ENCODE assay signal across 8 cellular contexts in genomic region chrX:66728818-66729271, GRCh38.
A peak's percentile ranks its signal among the peaks of the same experiment; 100 is the strongest.
DNase-seq lines count a peak whose midpoint lies in the region; ATAC-seq and TF ChIP-seq lines count a peak whose summit lies in the region.

No MANE protein-coding gene starts in this region.

- H3K4me3 ChIP-seq in OCI-LY7 (ENCODE audit: low read depth, low read length, poor library complexity, severe bottlenecking), result no peak overlapping the region
- peak overlapping the region; percentile 58 to 76 for H3K4me3 ChIP-seq in foreskin fibroblast (ENCODE audit: low read depth in 1 of 2, low read length in 2 of 2)
- H3K4me3 ChIP-seq in neutrophil (ENCODE audit: low read depth in 1 of 2, low read length in 1 of 2), result peak overlapping the region; percentile 41 to 48
- H3K4me3 ChIP-seq in thymus (ENCODE audit: low read length), result peak overlapping the region; percentile 37

- no peaks in the 10 kb centered on the region for H3K9me2 ChIP-seq in OCI-LY7 (ENCODE audit: insufficient read depth, low read length)

- peaks cover 2% of the 10 kb centered on the region for H3K4me1 Mint-ChIP-seq in activated T-helper 2 cell treated with anti-CD3 and anti-CD28 coated beads, Interferon-gamma antibody, Interleukin-2, Interleukin-4, amounts not matched to agents 10 μg/mL and 5 μg/mL and 100 μg/mL, durations not matched to agents 14 hours and 24 hours and 36 hours (ENCODE audit: low read depth)

- TF ChIP-seq CTCF in OCI-LY7 (conservative IDR thresholded peaks at IDR 0.05; ENCODE audit: low read length) (peak; percentile 76), foreskin fibroblast (IDR thresholded peaks at IDR 0.05; ENCODE audit: low read depth, low read length) (peak; percentile 46), neutrophil (IDR thresholded peaks at IDR 0.05) (no peak)

- no peaks in the 10 kb centered on the region for H3K27me3 Mint-ChIP-seq in activated T-helper 2 cell treated with anti-CD3 and anti-CD28 coated beads, Interferon-gamma antibody, Interleukin-2, Interleukin-4, amounts not matched to agents 10 μg/mL and 5 μg/mL and 100 μg/mL, durations not matched to agents 14 hours and 24 hours and 36 hours (ENCODE audit: low read depth)

- intact Hi-C loops in OCI-LY7 (cut with micrococcal nuclease; ENCODE audit: unreplicated experiment), result no loop called here
- intact Hi-C loops in activated T-helper 2 cell treated with anti-CD3 and anti-CD28 coated beads, Interferon-gamma antibody, Interleukin-2, Interleukin-4, amounts not matched to agents 10 μg/mL and 5 μg/mL and 100 μg/mL, durations not matched to agents 14 hours and 24 hours and 36 hours (cut with micrococcal nuclease), result loop anchor here (5.0 kb wide), 1 partner anchor 612 kb away; no protein-coding TSS in a partner anchor

- POLR2A ChIA-PET in OCI-LY7 (lab: Charles Lee), result no interaction called here

- peak overlapping the region; percentile 92 for H3K4me3 Mint-ChIP-seq in activated T-helper 2 cell treated with anti-CD3 and anti-CD28 coated beads, Interferon-gamma antibody, Interleukin-2, Interleukin-4, amounts not matched to agents 10 μg/mL and 5 μg/mL and 100 μg/mL, durations not matched to agents 14 hours and 24 hours and 36 hours (ENCODE audit: low read depth)

- no peaks in the 10 kb centered on the region for H3K79me2 ChIP-seq in OCI-LY7 (ENCODE audit: insufficient read depth, low read depth, low read length)

- H3K4me1 ChIP-seq in OCI-LY7 (ENCODE audit: insufficient read depth, low read length, poor library complexity, severe bottlenecking) (no peaks in the 10 kb centered on the region), neutrophil (ENCODE audit: control insufficient read depth in 1 of 2, insufficient read depth in 1 of 2, low read depth in 1 of 2, low read length in 1 of 2) (no peaks in the 10 kb centered on the region), thymus (ENCODE audit: control insufficient read depth, insufficient read depth, low read length) (no peaks in the 10 kb centered on the region)

- no peak overlapping the region for H3K27ac ChIP-seq in OCI-LY7 (ENCODE audit: low read depth, low read length, poor library complexity, severe bottlenecking)
- no peak overlapping the region for H3K27ac ChIP-seq in neutrophil
- H3K27ac ChIP-seq in thymus (ENCODE audit: low read depth), result peak overlapping the region; percentile 31

- H3K9me3 Mint-ChIP-seq in activated T-helper 2 cell treated with anti-CD3 and anti-CD28 coated beads, Interferon-gamma antibody, Interleukin-2, Interleukin-4, amounts not matched to agents 10 μg/mL and 5 μg/mL and 100 μg/mL, durations not matched to agents 14 hours and 24 hours and 36 hours, result no peaks in the 10 kb centered on the region

- CTCF ChIA-PET in OCI-LY7 (lab: Charles Lee; ENCODE audit: unreplicated experiment), result no interaction called here

- H3K27me3 ChIP-seq in neutrophil, result no peaks in the 10 kb centered on the region
- H3K27me3 ChIP-seq in thymus (ENCODE audit: control insufficient read depth, insufficient read depth), result no peaks in the 10 kb centered on the region

- 4% methylated on average over 21 of the region's 21 CpGs for WGBS in thymus

- H3K4me2 ChIP-seq in OCI-LY7 (ENCODE audit: low read length), result no peak overlapping the region

- H3K27ac Mint-ChIP-seq in activated T-helper 2 cell treated with anti-CD3 and anti-CD28 coated beads, Interferon-gamma antibody, Interleukin-2, Interleukin-4, amounts not matched to agents 10 μg/mL and 5 μg/mL and 100 μg/mL, durations not matched to agents 14 hours and 24 hours and 36 hours, result peak overlapping the region; percentile 90

- no peak overlapping the region for H2AFZ ChIP-seq in OCI-LY7 (ENCODE audit: low read length)

- peak; percentile 57 for ATAC-seq in HG03064 (IDR thresholded peaks at IDR 0.05; ENCODE audit: low read depth, unreplicated experiment)

- BruUV-seq in OCI-LY7 (replicated peaks; lab: Mats Ljungman, UMichigan), result no TSS peak

- no peaks in the 10 kb centered on the region for H3K9me3 ChIP-seq in OCI-LY7 (ENCODE audit: low read length)
- no peaks in the 10 kb centered on the region for H3K9me3 ChIP-seq in neutrophil
- H3K9me3 ChIP-seq in thymus (ENCODE audit: control insufficient read depth), result no peaks in the 10 kb centered on the region

- DNase-seq in activated gamma-delta T cell treated with Interleukin-2 at 50 U/mL for 16 hours (peak; percentile 23), activated gamma-delta T cell (lab: John Stamatoyannopoulos, UW) (no peak), OCI-LY7 (ENCODE audit: low spot score) (peak; percentile 37), foreskin fibroblast (peak; percentile 65 to 86)
- peak; percentile 32 for DNase-seq in activated T-helper 2 cell treated with anti-CD3 and anti-CD28 coated beads, Interferon-gamma antibody, Interleukin-2, Interleukin-4, amounts not matched to agents 10 μg/mL and 5 μg/mL and 100 μg/mL, durations not matched to agents 14 hours and 24 hours and 36 hours (ENCODE audit: low spot score)

- H4K20me1 ChIP-seq in OCI-LY7 (ENCODE audit: insufficient read depth, low read length), result no peaks in the 10 kb centered on the region

- no peaks in the 10 kb centered on the region for H3K36me3 Mint-ChIP-seq in activated T-helper 2 cell treated with anti-CD3 and anti-CD28 coated beads, Interferon-gamma antibody, Interleukin-2, Interleukin-4, amounts not matched to agents 10 μg/mL and 5 μg/mL and 100 μg/mL, durations not matched to agents 14 hours and 24 hours and 36 hours (ENCODE audit: low read depth)

- no peaks in the 10 kb centered on the region for H3K36me3 ChIP-seq in OCI-LY7 (ENCODE audit: insufficient read depth, low read length)
- H3K36me3 ChIP-seq in neutrophil, result no peaks in the 10 kb centered on the region
- H3K36me3 ChIP-seq in thymus (ENCODE audit: control insufficient read depth, insufficient read depth), result no peaks in the 10 kb centered on the region
